In genomic region chr14:76876076-76876475, GRCh38 we compare ENCODE assay signal across 8 cellular contexts. TPM values are rescaled to one million over a fixed set of nuclear protein-coding genes. Genes with fewer than 3 reads are reported as not detected.
DNase-seq lines count a peak whose midpoint lies in the region; ATAC-seq lines count a peak whose summit lies in the region.

No MANE protein-coding gene starts in this region.

- H3K4me3 ChIP-seq in SK-N-MC = no peak overlapping the region

- DNase-seq in GM03348 (ENCODE audit: low spot score) (peak; percentile 91), MV-4-11 (lab: John Stamatoyannopoulos, UW) (peak; percentile 38), SK-N-MC (ENCODE audit: low read depth, low spot score) (peak; percentile 44), Right ventricle myocardium superior (no peak), posterior cingulate gyrus (peak in 9 of 10 donors; percentile 39 to 96 (median 70))
- DNase-seq in activated naive CD8-positive, alpha-beta T cell treated with anti-CD3 and anti-CD28 coated beads, Interleukin-2, amount 50 U/mL, for 16 hours (ENCODE audit: low read depth, low spot score) = peak; percentile 13

- no peak overlapping the region for H3K27ac ChIP-seq in SK-N-MC

- H3K36me3 ChIP-seq in SK-N-MC (ENCODE audit: insufficient read depth, low read length) = no peaks in the 10 kb centered on the region

- H3K9me3 ChIP-seq in SK-N-MC (ENCODE audit: low read depth, low read length) = no peaks in the 10 kb centered on the region

- intact Hi-C loops in Right ventricle myocardium superior (cut with DNase I) (loop anchor here (5.0 to 10.0 kb wide), 3 partner anchors 36 to 439 kb away; no protein-coding TSS in a partner anchor), posterior cingulate gyrus (cut with DNase I) (loop anchor here (1.0 to 10.0 kb wide), 4 partner anchors 36 to 439 kb away; partner anchors contain the start of gene ANGEL1)

- ATAC-seq in Right ventricle myocardium superior (ENCODE audit: poor library complexity) (peak; percentile 94), GM21423 (IDR thresholded peaks at IDR 0.05; ENCODE audit: unreplicated experiment) (no peak), GM19452 (IDR thresholded peaks at IDR 0.05; ENCODE audit: unreplicated experiment) (no peak)

- H3K9ac ChIP-seq in SK-N-MC (ENCODE audit: insufficient read length) = no peak overlapping the region

RNA-seq across cellular contexts. Expression of gene LRRC74A, which starts 49.9 kb away (rescaled TPM):
- total RNA-seq in Right ventricle myocardium superior = not detected
